Comparison of ENCODE assay signal across 8 cellular contexts in genomic region chr9:134328341-134328840, GRCh38. TPM values are rescaled to one million over a fixed set of nuclear protein-coding genes. Genes with fewer than 3 reads are reported as not detected.
DNase-seq lines count a peak whose midpoint lies in the region; ATAC-seq and TF ChIP-seq lines count a peak whose summit lies in the region.

No MANE protein-coding gene starts in this region.

- H3K27me3 ChIP-seq in RWPE2 (ENCODE audit: insufficient read depth, poor library complexity, severe bottlenecking): no peaks in the 10 kb centered on the region

- TF ChIP-seq CTCF in AG10803 (conservative IDR thresholded peaks at IDR 0.05; ENCODE audit: low read length) (no peak), RWPE2 (IDR thresholded peaks at IDR 0.05; ENCODE audit: poor library complexity, severe bottlenecking) (no peak), neural crest cell (conservative IDR thresholded peaks at IDR 0.05) (no peak), omental fat pad (IDR thresholded peaks at IDR 0.05) (no peak)

- DNase-seq in AG10803 (ENCODE audit: low read depth) (no peak), RWPE2 (ENCODE audit: low spot score) (no peak), fibroblast of peridontal ligament (ENCODE audit: extremely low read depth) (peak; percentile 38), neural crest cell (ENCODE audit: low read depth, low spot score) (no peak), NCI-H1930 (lab: John Stamatoyannopoulos, UW) (no peak), omental fat pad (ENCODE audit: low spot score) (no peak), ureter (ENCODE audit: low spot score) (no peak), T-helper 17 cell (no peak)

- H3K27me3 Mint-ChIP-seq in neural crest cell (ENCODE audit: low read depth): no peaks in the 10 kb centered on the region
- H3K27me3 Mint-ChIP-seq in T-helper 17 cell: no peaks in the 10 kb centered on the region

- peaks cover 44% of the 10 kb centered on the region for H3K4me1 Mint-ChIP-seq in neural crest cell
- H3K4me1 Mint-ChIP-seq in T-helper 17 cell: peaks cover 12% of the 10 kb centered on the region

- H3K36me3 Mint-ChIP-seq in neural crest cell (ENCODE audit: low read depth): no peaks in the 10 kb centered on the region
- H3K36me3 Mint-ChIP-seq in T-helper 17 cell (ENCODE audit: low read depth): no peaks in the 10 kb centered on the region

- ATAC-seq in RWPE2 (ENCODE audit: low read depth) (peak; percentile 21; the same call in 2 of the 3 replicates), omental fat pad (ENCODE audit: low FRiP score) (no peak), T-helper 17 cell (no peak)

- peaks cover 45% of the 10 kb centered on the region for H3K4me1 ChIP-seq in RWPE2 (ENCODE audit: insufficient read depth, poor library complexity, severe bottlenecking)

- no peaks in the 10 kb centered on the region for H3K9me3 Mint-ChIP-seq in neural crest cell

- H3K36me3 ChIP-seq in RWPE2 (ENCODE audit: low read depth): peaks cover 6% of the 10 kb centered on the region; the same call in 1 of the 2 replicates

- peak overlapping the region; percentile 75 for H3K27ac ChIP-seq in RWPE2 (ENCODE audit: poor library complexity, severe bottlenecking)

- H3K27ac Mint-ChIP-seq in neural crest cell (ENCODE audit: unreplicated experiment) (peak overlapping the region; percentile 35), T-helper 17 cell (no peak overlapping the region)

- H3K9me3 ChIP-seq in RWPE2 (ENCODE audit: severe bottlenecking): no peaks in the 10 kb centered on the region
- no peaks in the 10 kb centered on the region for H3K9me3 ChIP-seq in T-helper 17 cell (ENCODE audit: control insufficient read depth, low read length, poor library complexity, severe bottlenecking)

- H3K4me3 Mint-ChIP-seq in neural crest cell (peak overlapping the region; percentile 90), T-helper 17 cell (no peak overlapping the region)

- H3K4me3 ChIP-seq in AG10803 (ENCODE audit: low read length) (peak overlapping the region; percentile 75), RWPE2 (ENCODE audit: severe bottlenecking) (peak overlapping the region; percentile 95)

RNA-seq across cellular contexts. Expression of gene RXRA, which starts 2.1 kb away (rescaled TPM):
- 40.0 and 41.2 TPM in 2 replicates for total RNA-seq in neural crest cell
- 10 to 100 TPM; 53.3 to 87.8 (median 69.6) TPM for total RNA-seq in omental fat pad
- 173 TPM for total RNA-seq in ureter
- 10 to 100 TPM in 1 of 2 donors, 1 to 10 TPM in 1; 7.5 to 10.6 TPM for total RNA-seq in T-helper 17 cell
